ENCODE assay signal across 1 cellular context in genomic region chr13:58843071-58843470, GRCh38.
TF ChIP-seq lines count a peak whose summit lies in the region.

No MANE protein-coding gene starts in this region.

TF ChIP-seq in WTC11, 78 proteins besides CTCF, POLR2A, EP300 and RAD21 (continued from another document):
- no peak for TF ChIP-seq AFF4 (CRISPR knock-in tag; IDR thresholded peaks at IDR 0.05; ENCODE audit: borderline replicate concordance)
TF ChIP-seq in WTC11: peak in this region for 0.
